Comparison of ENCODE assay signal across 8 cellular contexts in the genomic region with DNA sequence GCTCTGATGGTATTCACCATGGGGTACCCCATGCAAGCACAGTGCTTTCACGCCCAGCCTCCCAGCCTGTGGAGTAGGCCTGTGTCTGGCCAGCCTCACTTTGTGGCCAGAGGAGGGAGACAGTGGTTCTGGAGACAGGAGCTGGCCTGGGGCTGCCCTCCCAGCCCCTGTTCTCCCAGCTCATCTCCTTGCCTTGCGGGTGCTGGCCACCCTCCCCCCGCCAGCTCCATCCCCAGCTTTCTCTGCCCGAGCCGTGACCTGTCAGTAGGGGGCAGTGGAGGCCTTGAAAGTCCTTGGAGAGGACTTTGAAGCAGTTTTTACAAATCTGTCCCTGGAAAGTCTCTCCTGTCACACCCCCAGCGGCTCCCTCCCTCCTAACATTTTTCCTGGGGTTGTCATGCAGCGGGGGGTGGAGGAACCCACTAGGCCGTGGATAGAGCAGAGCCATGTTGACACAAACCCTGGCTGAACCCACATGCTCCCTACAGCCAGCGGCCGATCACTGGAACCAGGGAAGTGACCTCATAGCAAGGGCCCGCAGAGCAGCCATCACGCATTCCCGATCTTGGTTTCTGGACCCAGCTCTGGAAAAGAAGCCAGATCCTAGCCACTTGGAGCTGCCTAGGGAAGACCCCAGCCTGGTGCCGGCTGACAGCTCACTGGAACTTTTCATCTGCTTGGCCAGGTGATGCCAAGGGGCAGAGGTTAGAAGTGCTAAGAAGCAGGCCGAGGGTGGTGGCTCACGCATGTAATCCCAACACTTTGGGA.
DNase-seq lines count a peak whose midpoint lies in the region; ATAC-seq, FAIRE-seq and TF ChIP-seq lines count a peak whose summit lies in the region.

No MANE protein-coding gene starts in this region.

- no peak overlapping the region for H3K18ac ChIP-seq in H1 (ENCODE audit: extremely low read depth, low read length)

- WGBS in H1 (ENCODE audit: extremely low coverage in 1 of 2, insufficient coverage in 1 of 2, insufficient read length in 1 of 2, insufficient replicate concordance in 2 of 2, low coverage in 1 of 2, low lambda C conversion rate in 2 of 2, missing lambda C conversion rate in 1 of 2), 2 experiments: 47% methylated on average over 16 of the region's 16 CpGs; no CpG with 5 or more reads in 1 of the 2 experiments
- 31 to 55% methylated on average over 10 to 15 of the region's 16 CpGs for WGBS in mesodermal cell (ENCODE audit: insufficient coverage in 2 of 2), 2 experiments

- H3K79me1 ChIP-seq in H1 (ENCODE audit: low read depth, low read length): peaks cover 31% of the 10 kb centered on the region

- peaks cover 0 to 54% of the 10 kb centered on the region in 2 experiments; a peak in 1 of 4 replicates for H3K79me2 ChIP-seq in H1 (ENCODE audit: control insufficient read depth in 1 of 2, insufficient read depth in 2 of 2, low read length in 2 of 2)

- H3K36me3 ChIP-seq in H1 (ENCODE audit: control insufficient read depth in 2 of 4, insufficient read depth in 4 of 4, low read length in 3 of 4): no peaks in the 10 kb centered on the region
- H3K36me3 ChIP-seq in mesodermal cell (ENCODE audit: control insufficient read depth, insufficient read depth, low read length): peaks cover 5% of the 10 kb centered on the region

- H3K23me2 ChIP-seq in H1 (ENCODE audit: low read depth, low read length): no peaks in the 10 kb centered on the region

- CTCF ChIA-PET in H1 (lab: Charles Lee; ENCODE audit: partially characterized antibody): interaction anchor here (0.6 to 24.6 kb wide), 60 partner anchors 8 to 712 kb away, joined by 3 to 512 read pairs (median 6); no protein-coding TSS in a partner anchor

- TF ChIP-seq EP300 in H1 (IDR thresholded peaks at IDR 0.05; ENCODE audit: borderline replicate concordance in 1 of 2, low read depth in 2 of 2, low read length in 2 of 2): no peak

- H4K5ac ChIP-seq in H1 (ENCODE audit: insufficient read length, low read depth, low read length): no peak overlapping the region

- no peak overlapping the region for H3K23ac ChIP-seq in H1 (ENCODE audit: insufficient read length)

- no peak overlapping the region; the same call in 1 of the 2 replicates for H2AK5ac ChIP-seq in H1 (ENCODE audit: low read depth, low read length)

- no peak overlapping the region; the same call in 1 of the 2 replicates for H4K8ac ChIP-seq in H1 (ENCODE audit: extremely low read depth, insufficient read depth, low read length)

- POLR2A ChIA-PET in H1 (lab: Charles Lee; ENCODE audit: partially characterized antibody): interaction anchor here (0.9 to 3.4 kb wide), 7 partner anchors 10 to 106 kb away, joined by 3 to 23 read pairs (median 3); no protein-coding TSS in a partner anchor

- H3K4me2 ChIP-seq in H1 (ENCODE audit: insufficient read depth in 1 of 2, low read depth in 2 of 2, low read length in 2 of 2): 0 out of 4 replicates have a peak overlapping the region, but pooled peaks of 1 of the 2 experiments have one; percentile 28

- H3K9me3 ChIP-seq in H1 (ENCODE audit: insufficient read depth in 2 of 2, low read depth in 1 of 2, low read length in 1 of 2) (no peaks in the 10 kb centered on the region), mesodermal cell (ENCODE audit: control insufficient read depth, low read length) (no peaks in the 10 kb centered on the region)

- no peak overlapping the region for H3K4ac ChIP-seq in H1 (replicated peaks; ENCODE audit: insufficient read length, low read depth, low read length)

- no peak overlapping the region for H3K9ac ChIP-seq in H1 (replicated peaks in 1 of 4; ENCODE audit: extremely low read depth in 1 of 4, low read depth in 3 of 4, low read length in 3 of 4)

- TF ChIP-seq RAD21 in H1 (IDR thresholded peaks at IDR 0.05 in 1 of 2, conservative IDR thresholded peaks at IDR 0.05 in 1 of 2; ENCODE audit: low read depth in 2 of 2, low read length in 2 of 2): peak; percentile 79 to 85

- H2BK5ac ChIP-seq in H1 (ENCODE audit: low read depth, low read length): peak overlapping the region; percentile 66

- H3K27me3 ChIP-seq in H1 (replicated peaks in 1 of 4; ENCODE audit: control insufficient read depth in 3 of 4, extremely low read depth in 1 of 4, insufficient read depth in 3 of 4, low read length in 3 of 4): no peaks in the 10 kb centered on the region

- FAIRE-seq in H1 (lab: Jason Lieb, UNC): peak; percentile 63

- peak; percentile 61 to 88 (median 84) for TF ChIP-seq CTCF in H1 (IDR thresholded peaks at IDR 0.05; ENCODE audit: control extremely low read depth in 1 of 3, insufficient read depth in 1 of 3, low read depth in 1 of 3, low read length in 3 of 3)

- H2BK12ac ChIP-seq in H1 (ENCODE audit: low read depth, low read length): no peak overlapping the region; the same call in 1 of the 2 replicates

- TF ChIP-seq POLR2A in H1 (IDR thresholded peaks at IDR 0.05; ENCODE audit: control extremely low read depth in 1 of 2, low read depth in 2 of 2, low read length in 2 of 2): no peak

- H3K4me1 ChIP-seq in H1 (replicated peaks in 1 of 4; ENCODE audit: control insufficient read depth in 3 of 4, insufficient read depth in 4 of 4, low read length in 3 of 4) (peaks cover 0 to 56% (median 45%) of the 10 kb centered on the region in 4 experiments; a peak in 6 of 7 replicates), mesodermal cell (ENCODE audit: control insufficient read depth, insufficient read depth, low read length, poor library complexity, severe bottlenecking) (peaks cover 77% of the 10 kb centered on the region)

- no peak for ATAC-seq in GM18861 (IDR thresholded peaks at IDR 0.05; ENCODE audit: unreplicated experiment)

- no peak overlapping the region for H2BK120ac ChIP-seq in H1 (replicated peaks; ENCODE audit: low read depth, low read length)

- 0 out of 2 replicates have a peak overlapping the region, but pooled peaks have one; percentile 12 for H3K27ac ChIP-seq in H1 (ENCODE audit: low read depth, low read length)
- H3K27ac ChIP-seq in mesodermal cell (ENCODE audit: low read depth, low read length, severe bottlenecking): peak overlapping the region; percentile 91

- H4K20me1 ChIP-seq in H1 (replicated peaks in 1 of 2; ENCODE audit: control insufficient read depth in 1 of 2, insufficient read depth in 2 of 2, low read length in 2 of 2): peaks cover 31 to 36% of the 10 kb centered on the region in 2 experiments

- H2AFZ ChIP-seq in H1 (ENCODE audit: low read length): no peak overlapping the region

- H3K14ac ChIP-seq in H1 (ENCODE audit: insufficient read length): no peak overlapping the region

- no peak overlapping the region for H3K56ac ChIP-seq in H1 (replicated peaks; ENCODE audit: insufficient read length, low read depth, low read length)

- H3K4me3 ChIP-seq in H1 (ENCODE audit: extremely low read depth in 1 of 4, insufficient read depth in 2 of 4, low read depth in 3 of 4, low read length in 4 of 4) (no peak overlapping the region), mesodermal cell (ENCODE audit: extremely low read depth, insufficient read depth, low read length, poor library complexity, severe bottlenecking) (no peak overlapping the region)

- DNase-seq in NOMO-1 (lab: John Stamatoyannopoulos, UW; ENCODE audit: unreplicated experiment in 2 of 2): peak; percentile 25 to 48
- no peak for DNase-seq in NOMO-1 treated with dmso at 0.1 percent for 144 hours (lab: John Stamatoyannopoulos, UW; ENCODE audit: unreplicated experiment)
- DNase-seq in NCI-H345 treated with DMSO at 0.1 percent for 48 hours (lab: John Stamatoyannopoulos, UW; ENCODE audit: unreplicated experiment): peak; percentile 22
- DNase-seq in activated CD8-positive, alpha-beta memory T cell treated with anti-CD3 and anti-CD28 coated beads for 4 hours (ENCODE audit: low read depth in 2 of 2): peak; percentile 65 to 73
- peak; percentile 86 to 95 for DNase-seq in H1 (ENCODE audit: low read depth in 1 of 2, low spot score in 2 of 2)
- DNase-seq in stimulated activated CD8-positive, alpha-beta memory T cell treated with anti-CD3 and anti-CD28 coated beads, Interleukin-2, amount 100 ng/mL, for 1 hour (ENCODE audit: low read depth in 2 of 2): peak; percentile 66 to 76

- no peak overlapping the region for H2BK20ac ChIP-seq in H1 (ENCODE audit: low read length)

- H2BK15ac ChIP-seq in H1 (ENCODE audit: low read length): no peak overlapping the region

- H4K91ac ChIP-seq in H1 (replicated peaks; ENCODE audit: insufficient read length, low read length): peak overlapping the region; percentile 56

TF ChIP-seq in H1, 55 proteins besides CTCF, POLR2A, EP300 and RAD21 (continues in another document):
- TF ChIP-seq NRF1 (IDR thresholded peaks at IDR 0.05; ENCODE audit: low read depth, low read length): no peak
- peak; percentile 40; the same call in 1 of the 2 replicates for TF ChIP-seq MAX (IDR thresholded peaks at IDR 0.05)
- TF ChIP-seq RNF2 (IDR thresholded peaks at IDR 0.05; ENCODE audit: borderline replicate concordance, low read depth, low read length, missing control alignments, poor library complexity, severe bottlenecking): no peak
- no peak for TF ChIP-seq FOSL1 (IDR thresholded peaks at IDR 0.05; ENCODE audit: insufficient read depth, low read depth, low read length)
- peak; percentile 47; the same call in 1 of the 2 replicates for TF ChIP-seq KDM1A (IDR thresholded peaks at IDR 0.05; ENCODE audit: borderline replicate concordance, low read length)
- peak; percentile 48; the same call in 1 of the 2 replicates for TF ChIP-seq YY1 (IDR thresholded peaks at IDR 0.05; ENCODE audit: low read depth, low read length)
- 0 out of 2 replicates have a peak, but pooled peaks have one; percentile 24 for TF ChIP-seq JUN (IDR thresholded peaks at IDR 0.05; ENCODE audit: low read depth, low read length)
- TF ChIP-seq TAF7 (optimal IDR thresholded peaks at IDR 0.05; ENCODE audit: borderline replicate concordance, low read depth, low read length): no peak
- TF ChIP-seq KDM4A (IDR thresholded peaks at IDR 0.05; ENCODE audit: low read depth, low read length, severe bottlenecking): no peak
- TF ChIP-seq USF2 (IDR thresholded peaks at IDR 0.05; ENCODE audit: low read length): no peak
